In genomic region chr11:88174627-88175003, GRCh38 we compare ENCODE assay signal across 8 cellular contexts. TPM values are rescaled to one million over a fixed set of nuclear protein-coding genes. Genes with fewer than 3 reads are reported as not detected.
DNase-seq lines count a peak whose midpoint lies in the region; ATAC-seq lines count a peak whose summit lies in the region.

No MANE protein-coding gene starts in this region.

- peaks cover 11% of the 10 kb centered on the region for H3K4me1 ChIP-seq in CD4-positive, alpha-beta memory T cell (ENCODE audit: insufficient read depth, low read length)
- peaks cover 0 to 2% of the 10 kb centered on the region in 2 donors for H3K4me1 ChIP-seq in esophagus (ENCODE audit: control insufficient read depth in 2 of 2, insufficient read depth in 2 of 2, low read length in 1 of 2)
- peaks cover 6 to 33% (median 28%) of the 10 kb centered on the region in 5 donors for H3K4me1 ChIP-seq in subcutaneous abdominal adipose tissue (ENCODE audit: control insufficient read depth in 5 of 5, insufficient read depth in 5 of 5, low read length in 5 of 5)

- H3K27me3 Mint-ChIP-seq in CD4-positive, alpha-beta memory T cell = peaks cover 0 to 5% of the 10 kb centered on the region in 2 donors
- H3K27me3 Mint-ChIP-seq in activated CD8-positive, alpha-beta T cell treated with anti-CD3 and anti-CD28 coated beads, Interleukin-2, amount 10 ng/mL, durations not matched to agents 7 days and 5 days (ENCODE audit: low read depth) = peaks cover 3% of the 10 kb centered on the region

- H3K9me3 ChIP-seq in CD4-positive, alpha-beta memory T cell (ENCODE audit: control insufficient read depth in 1 of 2, low read length in 2 of 2) = no peaks in the 10 kb centered on the region
- no peaks in the 10 kb centered on the region for H3K9me3 ChIP-seq in esophagus (ENCODE audit: control insufficient read depth in 2 of 2, insufficient read depth in 1 of 2, low read depth in 1 of 2, low read length in 1 of 2)
- H3K9me3 ChIP-seq in subcutaneous abdominal adipose tissue (ENCODE audit: control insufficient read depth in 5 of 5, low read length in 5 of 5) = no peaks in the 10 kb centered on the region

- H3K36me3 Mint-ChIP-seq in CD4-positive, alpha-beta memory T cell = no peaks in the 10 kb centered on the region
- no peaks in the 10 kb centered on the region for H3K36me3 Mint-ChIP-seq in activated CD8-positive, alpha-beta T cell treated with anti-CD3 and anti-CD28 coated beads, Interleukin-2, amount 10 ng/mL, durations not matched to agents 7 days and 5 days (ENCODE audit: low read depth)

- H3K27me3 ChIP-seq in CD4-positive, alpha-beta memory T cell (ENCODE audit: insufficient read depth, low read length) = no peaks in the 10 kb centered on the region
- no peaks in the 10 kb centered on the region for H3K27me3 ChIP-seq in esophagus (ENCODE audit: control insufficient read depth in 1 of 2, insufficient read depth in 2 of 2, low read length in 2 of 2)
- no peaks in the 10 kb centered on the region for H3K27me3 ChIP-seq in subcutaneous abdominal adipose tissue (ENCODE audit: control insufficient read depth in 5 of 5, insufficient read depth in 4 of 5, low read length in 5 of 5)

- peak overlapping the region; percentile 68 to 86 (median 76) for H3K4me3 Mint-ChIP-seq in CD4-positive, alpha-beta memory T cell
- peak overlapping the region; percentile 75 for H3K4me3 Mint-ChIP-seq in activated CD8-positive, alpha-beta T cell treated with anti-CD3 and anti-CD28 coated beads, Interleukin-2, amount 10 ng/mL, durations not matched to agents 7 days and 5 days

- peak overlapping the region in 1 of 7 donors; percentile 15 for H3K27ac Mint-ChIP-seq in CD4-positive, alpha-beta memory T cell
- peak overlapping the region; percentile 69 for H3K27ac Mint-ChIP-seq in activated CD8-positive, alpha-beta T cell treated with anti-CD3 and anti-CD28 coated beads, Interleukin-2, amount 10 ng/mL, durations not matched to agents 7 days and 5 days

- DNase-seq in CD4-positive, alpha-beta memory T cell = peak in 4 of 5 donors; percentile 2 to 15 (median 6)
- DNase-seq in activated CD8-positive, alpha-beta T cell treated with anti-CD3 and anti-CD28 coated beads, Interleukin-2, amount 10 ng/mL, durations not matched to agents 7 days and 5 days = peak; percentile 58
- DNase-seq in myocyte (ENCODE audit: low read depth) (peak; percentile 3), 8988T (no peak)

- peak; percentile 35 for ATAC-seq in GM19395 (IDR thresholded peaks at IDR 0.05; ENCODE audit: unreplicated experiment)
- peak; percentile 36 for ATAC-seq in HG03469 (IDR thresholded peaks at IDR 0.05; ENCODE audit: unreplicated experiment)
- ATAC-seq in activated CD8-positive, alpha-beta T cell treated with anti-CD3 and anti-CD28 coated beads, Interleukin-2, amount 10 ng/mL, durations not matched to agents 7 days and 5 days = peak; percentile 63

- CTCF ChIA-PET in CD4-positive, alpha-beta memory T cell (lab: Charles Lee; ENCODE audit: partially characterized antibody) = no interaction called here
- CTCF ChIA-PET in activated CD8-positive, alpha-beta T cell treated with anti-CD3 and anti-CD28 coated beads, Interleukin-2, amount 10 ng/mL, durations not matched to agents 7 days and 5 days (lab: Charles Lee) = no interaction called here

- intact Hi-C loops in CD4-positive, alpha-beta memory T cell (cut with micrococcal nuclease) = no loop called here

- 1 to 3% methylated on average over 12 of the region's 12 CpGs for WGBS in esophagus, 2 donors

- no peak overlapping the region for H3K27ac ChIP-seq in CD4-positive, alpha-beta memory T cell (ENCODE audit: low read depth, low read length)
- H3K27ac ChIP-seq in esophagus (ENCODE audit: low read depth in 2 of 2, low read length in 1 of 2) (peak overlapping the region; percentile 90 to 97), subcutaneous abdominal adipose tissue (ENCODE audit: low read depth, low read length) (peak overlapping the region; percentile 9)

- peaks cover 2 to 14% (median 8%) of the 10 kb centered on the region in 4 donors for H3K4me1 Mint-ChIP-seq in CD4-positive, alpha-beta memory T cell
- peaks cover 40% of the 10 kb centered on the region for H3K4me1 Mint-ChIP-seq in activated CD8-positive, alpha-beta T cell treated with anti-CD3 and anti-CD28 coated beads, Interleukin-2, amount 10 ng/mL, durations not matched to agents 7 days and 5 days (ENCODE audit: low read depth)

- peak overlapping the region in 3 of 5 donors; percentile 46 to 66 (median 65) for H3K9ac ChIP-seq in subcutaneous abdominal adipose tissue (ENCODE audit: low read length in 5 of 5)

- no peaks in the 10 kb centered on the region for H3K9me3 Mint-ChIP-seq in CD4-positive, alpha-beta memory T cell
- no peaks in the 10 kb centered on the region for H3K9me3 Mint-ChIP-seq in activated CD8-positive, alpha-beta T cell treated with anti-CD3 and anti-CD28 coated beads, Interleukin-2, amount 10 ng/mL, durations not matched to agents 7 days and 5 days (ENCODE audit: insufficient read depth)

- peak overlapping the region in 1 of 2 donors; percentile 41 for H3K4me3 ChIP-seq in CD4-positive, alpha-beta memory T cell (ENCODE audit: low read length in 2 of 2)
- H3K4me3 ChIP-seq in esophagus (ENCODE audit: low read depth in 1 of 2, low read length in 2 of 2) = peak overlapping the region; percentile 68 to 69
- peak overlapping the region; percentile 65 to 77 (median 69) for H3K4me3 ChIP-seq in subcutaneous abdominal adipose tissue (ENCODE audit: low read depth in 1 of 5, low read length in 5 of 5)

- H3K36me3 ChIP-seq in CD4-positive, alpha-beta memory T cell (ENCODE audit: insufficient read depth, low read length) = no peaks in the 10 kb centered on the region
- H3K36me3 ChIP-seq in esophagus (ENCODE audit: control insufficient read depth in 2 of 2, insufficient read depth in 2 of 2, low read length in 1 of 2) (no peaks in the 10 kb centered on the region), subcutaneous abdominal adipose tissue (ENCODE audit: control insufficient read depth in 5 of 5, insufficient read depth in 5 of 5, low read length in 5 of 5) (no peaks in the 10 kb centered on the region)

- POLR2A ChIA-PET in CD4-positive, alpha-beta memory T cell (lab: Charles Lee; ENCODE audit: partially characterized antibody) = no interaction called here
- POLR2A ChIA-PET in activated CD8-positive, alpha-beta T cell treated with anti-CD3 and anti-CD28 coated beads, Interleukin-2, amount 10 ng/mL, durations not matched to agents 7 days and 5 days (lab: Charles Lee) = no interaction called here

RNA-seq across cellular contexts. Expression of gene RAB38, which starts 0.6 kb away (rescaled TPM):
- under 1 TPM; 0.30 to 0.67 TPM for total RNA-seq in CD4-positive, alpha-beta memory T cell
- polyA plus RNA-seq in CD4-positive, alpha-beta memory T cell = 1 to 10 TPM in 1 of 2 donors, under 1 TPM in 1; 0.46 to 1.0 TPM
- total RNA-seq in activated CD8-positive, alpha-beta T cell treated with anti-CD3 and anti-CD28 coated beads, Interleukin-2, amount 10 ng/mL, durations not matched to agents 7 days and 5 days = under 1 TPM; 0.70 to 0.82 TPM
- polyA plus RNA-seq in esophagus = 10 to 100 TPM; 17.9 to 57.4 TPM
- 0.40 TPM in 1 of 2 replicates, not detected in the other for total RNA-seq in myocyte
- polyA plus RNA-seq in myocyte (2012) = not detected
